In genomic region chr11:66886317-66886588, GRCh38 we compare ENCODE assay signal across 1 cellular context.
TF ChIP-seq lines count a peak whose summit lies in the region.

No MANE protein-coding gene starts in this region.

TF ChIP-seq in IMR-90, 13 proteins besides CTCF, POLR2A, EP300 and RAD21 (continued from another document):
- TF ChIP-seq NFE2L2 (IDR thresholded peaks at IDR 0.05; ENCODE audit: low read depth, low read length): no peak
